In genomic region chr9:123749580-123750202, GRCh38 we compare ENCODE assay signal across 8 cellular contexts.
A peak's percentile ranks its signal among the peaks of the same experiment; 100 is the strongest.
DNase-seq lines count a peak whose midpoint lies in the region; ATAC-seq and TF ChIP-seq lines count a peak whose summit lies in the region.

No MANE protein-coding gene starts in this region.

- peaks cover 14% of the 10 kb centered on the region for H3K4me1 ChIP-seq in psoas muscle

- POLR2A ChIA-PET in naive thymus-derived CD8-positive, alpha-beta T cell (lab: Charles Lee), result no interaction called here

- DNase-seq in RPMI8226 (peak; percentile 76), hypothalamus (lab: John Stamatoyannopoulos, UW) (no peak), psoas muscle (no peak), nucleus accumbens (lab: John Stamatoyannopoulos, UW) (no peak)
- DNase-seq in naive thymus-derived CD8-positive, alpha-beta T cell, result peak in 2 of 10 donors; percentile 25 to 30

- peak overlapping the region in 9 of 10 donors; percentile 40 to 81 (median 57) for H3K27ac Mint-ChIP-seq in naive thymus-derived CD8-positive, alpha-beta T cell

- H3K36me3 ChIP-seq in psoas muscle (ENCODE audit: insufficient read depth in 1 of 2, low read depth in 1 of 2), result no peaks in the 10 kb centered on the region

- ATAC-seq in GM18909 (IDR thresholded peaks at IDR 0.05; ENCODE audit: poor library complexity, unreplicated experiment) (peak; percentile 67), HG02870 (IDR thresholded peaks at IDR 0.05; ENCODE audit: unreplicated experiment) (peak; percentile 80), GM19351 (IDR thresholded peaks at IDR 0.05; ENCODE audit: unreplicated experiment) (no peak), psoas muscle (no peak)
- ATAC-seq in naive thymus-derived CD8-positive, alpha-beta T cell, result peak; percentile 65 to 75

- intact Hi-C loops in psoas muscle (cut with DNase I), result no loop called here

- WGBS in psoas muscle, 3 donors, result 70 to 78% (median 77%) methylated on average over 4 of the region's 4 CpGs

- peaks cover 22 to 34% (median 29%) of the 10 kb centered on the region in 4 donors for H3K4me1 Mint-ChIP-seq in naive thymus-derived CD8-positive, alpha-beta T cell

- no peak overlapping the region for H3K4me3 ChIP-seq in psoas muscle

- H3K27me3 Mint-ChIP-seq in naive thymus-derived CD8-positive, alpha-beta T cell, result no peaks in the 10 kb centered on the region

- H3K9me3 ChIP-seq in psoas muscle, result no peaks in the 10 kb centered on the region

- peak overlapping the region in 3 of 10 donors; percentile 3 to 31 (median 10) for H3K4me3 Mint-ChIP-seq in naive thymus-derived CD8-positive, alpha-beta T cell

- no peaks in the 10 kb centered on the region for H3K27me3 ChIP-seq in psoas muscle (ENCODE audit: insufficient read depth in 3 of 3, low read length in 2 of 3)

- no peaks in the 10 kb centered on the region for H3K9me3 Mint-ChIP-seq in naive thymus-derived CD8-positive, alpha-beta T cell

- no peak overlapping the region for H3K27ac ChIP-seq in psoas muscle

- H3K36me3 Mint-ChIP-seq in naive thymus-derived CD8-positive, alpha-beta T cell, result peaks cover 0 to 7% (median 4%) of the 10 kb centered on the region in 3 donors

- TF ChIP-seq CTCF in psoas muscle (IDR thresholded peaks at IDR 0.05), result no peak

Comparison
In these comparisons a context has a peak if more than half of its experiments do, and no peak if none do; other contexts are left out.
1. ATAC-seq: peak in GM18909 (single experiment), HG02870 (single experiment) and naive thymus-derived CD8-positive, alpha-beta T cell (2 of 2); none in GM19351 (single experiment) and psoas muscle (0 of 4).